17 cellular contexts compared by ENCODE assay signal in the genomic region with DNA sequence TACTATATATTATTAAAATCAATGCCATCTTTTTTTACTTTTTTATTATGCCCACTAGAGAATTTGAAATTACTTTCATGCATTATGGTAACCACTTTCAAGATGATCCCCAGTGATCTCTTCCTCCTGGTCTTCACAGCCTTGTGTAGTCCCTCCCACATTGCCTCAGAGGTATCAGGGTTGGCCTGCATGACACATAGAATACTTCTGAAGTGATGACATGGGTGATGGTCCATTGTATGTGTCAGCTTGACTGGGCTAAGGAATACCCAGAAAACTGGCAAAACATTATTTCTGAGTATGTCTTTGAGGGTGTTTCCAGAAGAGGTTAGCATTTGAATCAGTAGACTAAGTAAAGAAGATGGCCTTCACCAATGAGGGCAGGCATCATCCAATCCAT. TPM values are rescaled to one million over a fixed set of nuclear protein-coding genes. Genes with fewer than 3 reads are reported as not detected.
DNase-seq lines count a peak whose midpoint lies in the region; ATAC-seq and TF ChIP-seq lines count a peak whose summit lies in the region.
"Had no signal": no experiment of that assay in that cellular context is flagged by ENCODE, and none has a peak within 500 bp of the region (broad histone marks: within the 10 kb centered on the region; RNA-seq: fewer than 3 reads in every experiment).

No MANE protein-coding gene starts in this region.

- H3K9me3 ChIP-seq in endodermal cell (ENCODE audit: control insufficient read depth, low read length) = no peaks in the 10 kb centered on the region

- no peaks in the 10 kb centered on the region for H3K36me3 Mint-ChIP-seq in endodermal cell (ENCODE audit: low read depth)

- no peak overlapping the region for H3K4me3 ChIP-seq in GM06990 (replicated peaks; ENCODE audit: low read depth, low read length)
- H3K4me3 ChIP-seq in endodermal cell (ENCODE audit: low read length) = no peak overlapping the region
- H3K4me3 ChIP-seq: K562 had no signal

- no peak for ATAC-seq in HG03565 (IDR thresholded peaks at IDR 0.05; ENCODE audit: unreplicated experiment)
- ATAC-seq in GM18520 (IDR thresholded peaks at IDR 0.05; ENCODE audit: unreplicated experiment) = no peak
- ATAC-seq: HCT116, K562 had no signal

- peaks cover 9% of the 10 kb centered on the region for H3K4me1 ChIP-seq in endodermal cell (ENCODE audit: control insufficient read depth, insufficient read depth, low read length)

- H3K36me3 ChIP-seq in GM06990 (ENCODE audit: control insufficient read depth, insufficient read depth, low read length) (no peaks in the 10 kb centered on the region), endodermal cell (ENCODE audit: control insufficient read depth, insufficient read depth, low read length) (no peaks in the 10 kb centered on the region)

- H3K27ac ChIP-seq in endodermal cell (ENCODE audit: low read depth, low read length) = no peak overlapping the region

- no peak for TF ChIP-seq CTCF in GM06990 (IDR thresholded peaks at IDR 0.05; ENCODE audit: insufficient read depth, low read length, poor library complexity, severe bottlenecking)
- no peak for TF ChIP-seq CTCF in endodermal cell (conservative IDR thresholded peaks at IDR 0.05)

- no peak overlapping the region for H3K4me3 Mint-ChIP-seq in endodermal cell

- peak; percentile 7 for DNase-seq in activated CD4-positive, alpha-beta T cell treated with anti-CD3 and anti-CD28 coated beads for 48 hours
- no peak for DNase-seq in activated CD4-positive, alpha-beta T cell treated with anti-CD3 and anti-CD28 coated beads for 1 hour
- DNase-seq in GM06990 (ENCODE audit: extremely low read depth, insufficient read length) (peak; percentile 44), HT1080 (ENCODE audit: low read depth) (peak; percentile 15), endodermal cell (peak; percentile 1), MV-4-11 (lab: John Stamatoyannopoulos, UW) (no peak)
- DNase-seq: C1 segment of cervical spinal cord, DMS153, NCI-H1436 treated with DMSO at 0.1 percent for 48 hours, NCI-H2081, NCI-H510A treated with DMSO at 0.1 percent for 48 hours, OCI-M1, RPMI8226 had no signal

- H3K27me3 ChIP-seq in GM06990 (replicated peaks; ENCODE audit: control insufficient read depth, insufficient read depth, low read length) = no peaks in the 10 kb centered on the region
- no peaks in the 10 kb centered on the region for H3K27me3 ChIP-seq in endodermal cell (ENCODE audit: control insufficient read depth, insufficient read depth, low read length, poor library complexity, severe bottlenecking)

- no peak overlapping the region for H3K27ac Mint-ChIP-seq in endodermal cell

- no peak overlapping the region for H3K9ac ChIP-seq in endodermal cell (ENCODE audit: extremely low read depth, low read length, poor library complexity, severe bottlenecking)

- H3K27me3 Mint-ChIP-seq in endodermal cell (ENCODE audit: insufficient read depth) = no peaks in the 10 kb centered on the region

- peaks cover 19% of the 10 kb centered on the region for H3K9me3 Mint-ChIP-seq in endodermal cell

- peaks cover 13% of the 10 kb centered on the region for H3K4me1 Mint-ChIP-seq in endodermal cell

RNA-seq across cellular contexts. Expression of a gene that starts 14.2 kb away (rescaled TPM):
- total RNA-seq in HT1080 (2014; rRNA removed; shearing (Covaris generic)) = not detected in 2 replicates
- polyA plus RNA-seq in HT1080 (2015; cell fraction: cytosol; rRNA removed) = not detected in 2 replicates
- polyA plus RNA-seq in HT1080 (2015; cell fraction: nucleus; rRNA removed) = not detected in 2 replicates
- total RNA-seq in endodermal cell = under 1 TPM; 0.07 to 0.13 TPM
- 0.21 TPM for polyA plus RNA-seq in endodermal cell (2013, experiment 1 of 2)
- 0.08 TPM for polyA plus RNA-seq in endodermal cell (2013, experiment 2 of 2)

Comparison
In these comparisons a context has a peak if more than half of its experiments do, and no peak if none do; other contexts are left out.
1. DNase-seq: peak in activated CD4-positive, alpha-beta T cell treated with anti-CD3 and anti-CD28 coated beads for 48 hours (single experiment), GM06990 (single experiment), HT1080 (single experiment) and endodermal cell (single experiment); none in activated CD4-positive, alpha-beta T cell treated with anti-CD3 and anti-CD28 coated beads for 1 hour (single experiment) and MV-4-11 (single experiment).